In genomic region chr9:72906810-72907209, GRCh38 we compare ENCODE assay signal across 10 cellular contexts. TPM values are rescaled to one million over a fixed set of nuclear protein-coding genes. Genes with fewer than 3 reads are reported as not detected.
"Had no signal": no experiment of that assay in that cellular context is flagged by ENCODE, and none has a peak within 500 bp of the region (broad histone marks: within the 10 kb centered on the region; RNA-seq: fewer than 3 reads in every experiment).

No MANE protein-coding gene starts in this region.

- H3K27ac Mint-ChIP-seq: GM23338, H9, HFFc6 had no signal

- H3K4me2 ChIP-seq: GM23338 had no signal

- FAIRE-seq: H1 had no signal

- H3K4me1 ChIP-seq: HAP-1 had no signal

- H3K36me3 ChIP-seq: HAP-1 had no signal

- H3K4me3 ChIP-seq: GM23248, GM23338, HAP-1 had no signal

- ATAC-seq: GM23338, HCT116 had no signal

- H3K9me3 Mint-ChIP-seq: GM23338, H9, HFFc6 had no signal

- H3K4me3 Mint-ChIP-seq: GM23338, H9, HFFc6 had no signal

- H3K9ac ChIP-seq: GM23248 had no signal

- H3K9me3 ChIP-seq: HAP-1 had no signal

- H2AFZ ChIP-seq: GM23248, GM23338 had no signal

- DNase-seq: GM23248, GOT3, H7, H9, HCEC 1CT, HFFc6 had no signal

- H3K27ac ChIP-seq: GM23248 had no signal

RNA-seq across cellular contexts. Expression of gene ALDH1A1, which starts 46.0 kb away (rescaled TPM):
- total RNA-seq: GM23248 had no signal
- polyA plus RNA-seq: GM23248 had no signal
